In the genomic region with DNA sequence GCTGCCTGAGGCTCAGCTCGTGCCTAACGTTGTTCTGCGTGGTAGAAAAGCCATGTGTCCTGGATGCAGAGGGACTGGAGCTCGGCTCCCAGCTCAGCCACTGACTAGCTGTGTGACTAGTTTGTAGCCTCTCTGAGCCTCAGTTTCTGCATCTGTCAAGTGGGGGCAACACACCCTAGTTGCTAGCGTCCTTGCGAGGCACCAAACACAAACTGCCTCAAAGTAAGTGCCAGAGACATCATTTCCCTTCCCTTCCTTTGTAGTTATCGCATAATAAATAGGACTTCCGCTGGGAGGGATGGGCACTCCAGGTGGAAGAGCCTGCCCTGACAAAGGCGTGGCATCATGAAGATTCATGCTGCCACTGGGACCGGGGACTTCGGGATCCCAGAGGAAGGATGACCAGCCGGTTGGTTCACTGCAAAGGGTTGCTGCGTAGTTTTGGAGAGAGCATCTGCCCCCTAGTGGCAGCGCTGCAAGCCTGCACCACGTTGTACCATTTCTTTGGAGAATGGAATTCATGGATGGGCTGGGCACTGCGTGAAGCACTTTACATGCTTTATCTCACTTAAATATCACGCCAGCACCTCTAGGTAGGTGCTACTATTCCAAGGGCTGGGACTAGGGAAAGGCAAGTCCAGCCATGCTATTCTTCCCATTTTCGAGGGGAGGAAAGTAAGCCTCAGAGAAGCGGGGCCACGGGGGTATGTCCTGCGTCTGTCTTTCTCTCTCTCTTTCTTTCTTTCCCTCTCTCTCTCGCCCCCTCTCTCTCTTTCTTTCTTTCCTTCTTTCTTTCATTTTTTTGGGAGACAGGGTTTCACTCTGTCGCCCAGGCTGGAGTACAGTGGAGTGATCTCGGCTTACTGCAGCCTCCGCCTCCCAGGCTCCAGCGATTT, we compare ENCODE assay signal across 8 cellular contexts. TPM values are rescaled to one million over a fixed set of nuclear protein-coding genes. Genes with fewer than 3 reads are reported as not detected.
DNase-seq lines count a peak whose midpoint lies in the region; ATAC-seq and TF ChIP-seq lines count a peak whose summit lies in the region.

No MANE protein-coding gene starts in this region.

- H3K9ac ChIP-seq in BLaER1 treated with 17β-estradiol and CSF1 and Interleukin-3, amounts not matched to agents 10 nM and 100 nM = peak overlapping the region in 1 of 11 experiments; percentile 14; a peak in 1 of 22 replicates
- no peak overlapping the region for H3K9ac ChIP-seq in trophoblast cell (ENCODE audit: low read length)

- CTCF ChIA-PET in RWPE1 (lab: Yijun Ruan, JAX) = interaction anchor here (0.6 to 3.6 kb wide), 8 partner anchors 16 to 347 kb away, joined by 3 to 39 read pairs (median 4); no protein-coding TSS in a partner anchor

- no peak overlapping the region for H4K91ac ChIP-seq in trophoblast cell (ENCODE audit: low read depth, low read length)

- no peak overlapping the region for H4K12ac ChIP-seq in trophoblast cell (ENCODE audit: low read depth, low read length)

- no peaks in the 10 kb centered on the region for H3K27me3 ChIP-seq in BLaER1 treated with 17β-estradiol and CSF1 and Interleukin-3, amounts not matched to agents 10 nM and 100 nM
- H3K27me3 ChIP-seq in trophoblast cell (ENCODE audit: insufficient read depth, low read length) (no peaks in the 10 kb centered on the region), upper lobe of right lung (no peaks in the 10 kb centered on the region)

- no peak overlapping the region for H4K8ac ChIP-seq in trophoblast cell (ENCODE audit: low read depth, low read length)

- DNase-seq in Kasumi-1 (lab: John Stamatoyannopoulos, UW) = peak; percentile 59 to 65
- peak; percentile 67 for DNase-seq in RWPE1 (ENCODE audit: low spot score)
- peak; percentile 88 for DNase-seq in activated effector memory CD4-positive, alpha-beta T cell treated with anti-CD3 and anti-CD28 coated beads, Interleukin-2, amount 50 U/mL, for 16 hours
- peak; percentile 74 for DNase-seq in germinal center (ENCODE audit: low spot score)
- peak; percentile 71 to 90 for DNase-seq in trophoblast cell
- DNase-seq in upper lobe of right lung = peak; percentile 73

- H3K36me3 ChIP-seq in BLaER1 treated with 17β-estradiol and CSF1 and Interleukin-3, amounts not matched to agents 10 nM and 100 nM = no peaks in the 10 kb centered on the region
- H3K36me3 ChIP-seq in trophoblast cell (ENCODE audit: control insufficient read depth in 1 of 2, insufficient read depth in 2 of 2, low read length in 2 of 2) (no peaks in the 10 kb centered on the region), upper lobe of right lung (no peaks in the 10 kb centered on the region)

- H3K4me3 ChIP-seq in BLaER1 treated with 17β-estradiol and CSF1 and Interleukin-3, amounts not matched to agents 10 nM and 100 nM = no peak overlapping the region
- H3K4me3 ChIP-seq in trophoblast cell (ENCODE audit: low read depth, low read length) = no peak overlapping the region
- no peak overlapping the region for H3K4me3 ChIP-seq in upper lobe of right lung

- H3K23ac ChIP-seq in trophoblast cell (ENCODE audit: low read length) = no peak overlapping the region

- no peak overlapping the region for H2AK5ac ChIP-seq in trophoblast cell (ENCODE audit: low read length)

- H3K79me2 ChIP-seq in trophoblast cell (ENCODE audit: control insufficient read depth, insufficient read depth, low read length, poor library complexity) = no peaks in the 10 kb centered on the region

- no CpG with 5 or more reads among the region's 26 CpGs for WGBS in trophoblast cell (ENCODE audit: extremely low coverage, insufficient coverage, insufficient read length)

- H3K14ac ChIP-seq in trophoblast cell (ENCODE audit: low read length) = no peak overlapping the region

- peak; percentile 75 for ATAC-seq in GM19395 (IDR thresholded peaks at IDR 0.05; ENCODE audit: unreplicated experiment)
- peak; percentile 91 for ATAC-seq in upper lobe of right lung

- H2BK5ac ChIP-seq in trophoblast cell (ENCODE audit: low read depth, low read length, poor library complexity) = no peak overlapping the region

- peak overlapping the region; percentile 7 to 67 (median 33); a peak in 17 of 22 replicates for H3K4me2 ChIP-seq in BLaER1 treated with 17β-estradiol and CSF1 and Interleukin-3, amounts not matched to agents 10 nM and 100 nM
- H3K4me2 ChIP-seq in trophoblast cell (ENCODE audit: low read length) = no peak overlapping the region

- intact Hi-C loops in upper lobe of right lung (cut with DNase I) = no loop called here

- no peaks in the 10 kb centered on the region; a peak in 3 of 22 replicates for H4K20me1 ChIP-seq in BLaER1 treated with 17β-estradiol and CSF1 and Interleukin-3, amounts not matched to agents 10 nM and 100 nM

- peaks cover 0 to 14% (median 7%) of the 10 kb centered on the region in 10 experiments; a peak in 11 of 20 replicates for H3K4me1 ChIP-seq in BLaER1 treated with 17β-estradiol and CSF1 and Interleukin-3, amounts not matched to agents 10 nM and 100 nM
- H3K4me1 ChIP-seq in trophoblast cell (ENCODE audit: control insufficient read depth in 1 of 2, insufficient read depth in 2 of 2, low read length in 2 of 2) = peaks cover 0 to 6% of the 10 kb centered on the region in 2 experiments
- H3K4me1 ChIP-seq in upper lobe of right lung = no peaks in the 10 kb centered on the region

- H3K79me1 ChIP-seq in trophoblast cell (ENCODE audit: low read length) = no peaks in the 10 kb centered on the region

- peak; percentile 93 for TF ChIP-seq CTCF in RWPE1 (conservative IDR thresholded peaks at IDR 0.05; ENCODE audit: low read depth)
- peak; percentile 97 for TF ChIP-seq CTCF in upper lobe of right lung (IDR thresholded peaks at IDR 0.05)

- no peak overlapping the region for H2BK12ac ChIP-seq in trophoblast cell (ENCODE audit: low read length)

- no peak overlapping the region for H2BK120ac ChIP-seq in trophoblast cell (ENCODE audit: insufficient read depth, low read length, poor library complexity)

- no peak overlapping the region for H3K18ac ChIP-seq in trophoblast cell (ENCODE audit: low read length)

- H3K27ac ChIP-seq in BLaER1 treated with 17β-estradiol and CSF1 and Interleukin-3, amounts not matched to agents 10 nM and 100 nM = no peak overlapping the region
- H3K27ac ChIP-seq in RWPE1 (no peak overlapping the region), trophoblast cell (ENCODE audit: low read depth, low read length) (no peak overlapping the region), upper lobe of right lung (no peak overlapping the region)

- H2AFZ ChIP-seq in trophoblast cell (ENCODE audit: insufficient read depth, low read length, poor library complexity) = no peak overlapping the region

- H3K4ac ChIP-seq in trophoblast cell (ENCODE audit: low read depth, low read length) = no peak overlapping the region

- H3K9me3 ChIP-seq in BLaER1 treated with 17β-estradiol and CSF1 and Interleukin-3, amounts not matched to agents 10 nM and 100 nM (replicated peaks in 1 of 11) = no peaks in the 10 kb centered on the region
- H3K9me3 ChIP-seq in trophoblast cell (ENCODE audit: insufficient read depth, low read depth, low read length) (no peaks in the 10 kb centered on the region), upper lobe of right lung (no peaks in the 10 kb centered on the region)

- POLR2A ChIA-PET in RWPE1 (lab: Yijun Ruan, JAX; ENCODE audit: low non-redundant PET) = interaction anchor here (0.9 kb wide), 1 partner anchor 62 kb away, joined by 3 read pairs; no protein-coding TSS in a partner anchor

RNA-seq across cellular contexts. Expression of a gene that starts 4.6 kb away (rescaled TPM):
- polyA plus RNA-seq in trophoblast cell (2013) = 0.03 TPM in 1 of 2 replicates, not detected in the other
- not detected for total RNA-seq in upper lobe of right lung

RNA-seq across cellular contexts. Expression of a gene that starts 24.4 kb away (rescaled TPM):
- polyA plus RNA-seq in trophoblast cell (2013) = 29.6 and 30.4 TPM in 2 replicates
- total RNA-seq in upper lobe of right lung = 1.0 TPM

RNA-seq across cellular contexts. Expression of a gene that starts 25.4 kb away (rescaled TPM):
- polyA plus RNA-seq in trophoblast cell (2013) = 0.83 and 1.3 TPM in 2 replicates
- total RNA-seq in upper lobe of right lung = 3.2 TPM
